ENCODE assay signal across 21 cellular contexts in genomic region chr7:45651540-45651939, GRCh38.
"Had no signal": no experiment of that assay in that cellular context is flagged by ENCODE, and none has a peak within 500 bp of the region (broad histone marks: within the 10 kb centered on the region; RNA-seq: fewer than 3 reads in every experiment).

No MANE protein-coding gene starts in this region.

- H3K9me3 Mint-ChIP-seq: effector memory CD8-positive, alpha-beta T cell; memory B cell; naive thymus-derived CD4-positive, alpha-beta T cell; nephron; stimulated activated effector memory CD8-positive, alpha-beta T cell treated with anti-CD3 and anti-CD28 coated beads, Interleukin-12 subunit alpha, Interleukin-12 subunit beta, amount 100 ng/mL, for 72 hours had no signal

- H3K4me1 Mint-ChIP-seq: memory B cell; nephron; stimulated activated effector memory CD8-positive, alpha-beta T cell treated with anti-CD3 and anti-CD28 coated beads, Interleukin-12 subunit alpha, Interleukin-12 subunit beta, amount 100 ng/mL, for 72 hours had no signal

- DNase-seq: cortex of kidney; effector memory CD8-positive, alpha-beta T cell; hypothalamus; kidney; midbrain; naive thymus-derived CD4-positive, alpha-beta T cell; nucleus accumbens; ovary; posterior cingulate gyrus; psoas muscle; right cardiac atrium; sigmoid colon; stimulated activated CD4-positive, alpha-beta T cell treated with anti-CD3 and anti-CD28 coated beads, Interleukin-2, amount 100 ng/mL, for 24 hours; stimulated activated CD4-positive, alpha-beta T cell treated with anti-CD3 and anti-CD28 coated beads, Interleukin-4, amount 100 ng/mL, for 24 hours; stimulated activated naive CD8-positive, alpha-beta T cell treated with anti-CD3 and anti-CD28 coated beads, Interleukin-15, Interleukin-2, amounts not matched to agents 100 U/mL and 50 U/mL, for 24 hours; upper lobe of left lung had no signal

- H3K36me3 Mint-ChIP-seq: memory B cell; naive thymus-derived CD4-positive, alpha-beta T cell; stimulated activated effector memory CD8-positive, alpha-beta T cell treated with anti-CD3 and anti-CD28 coated beads, Interleukin-12 subunit alpha, Interleukin-12 subunit beta, amount 100 ng/mL, for 72 hours had no signal

- FAIRE-seq: endometrium, frontal cortex, kidney had no signal

- H3K4me3 Mint-ChIP-seq: effector memory CD8-positive, alpha-beta T cell; memory B cell; naive thymus-derived CD4-positive, alpha-beta T cell; nephron; stimulated activated effector memory CD8-positive, alpha-beta T cell treated with anti-CD3 and anti-CD28 coated beads, Interleukin-12 subunit alpha, Interleukin-12 subunit beta, amount 100 ng/mL, for 72 hours had no signal

- H3K27me3 Mint-ChIP-seq: memory B cell; naive thymus-derived CD4-positive, alpha-beta T cell had no signal

- H3K27ac Mint-ChIP-seq: effector memory CD8-positive, alpha-beta T cell; memory B cell; naive thymus-derived CD4-positive, alpha-beta T cell; nephron; stimulated activated effector memory CD8-positive, alpha-beta T cell treated with anti-CD3 and anti-CD28 coated beads, Interleukin-12 subunit alpha, Interleukin-12 subunit beta, amount 100 ng/mL, for 72 hours had no signal
